ENCODE assay signal across 1 cellular context in genomic region chr10:116838143-116838725, GRCh38.
TF ChIP-seq lines count a peak whose summit lies in the region.

No MANE protein-coding gene starts in this region.

TF ChIP-seq in GM12878, 131 proteins besides CTCF, POLR2A, EP300 and RAD21 (continued from another document):
- TF ChIP-seq DPF2 (IDR thresholded peaks at IDR 0.05) (peak; percentile 79), IKZF2 (IDR thresholded peaks at IDR 0.05) (peak; percentile 66 to 78; a peak in 3 of 4 replicates), MTA2 (IDR thresholded peaks at IDR 0.05; ENCODE audit: low read depth) (peak; percentile 75), PAX8 (IDR thresholded peaks at IDR 0.05) (no peak), BMI1 (IDR thresholded peaks at IDR 0.05; ENCODE audit: borderline replicate concordance) (no peak), E2F4 (IDR thresholded peaks at IDR 0.05; ENCODE audit: low read depth, low read length) (no peak), YY1 (IDR thresholded peaks at IDR 0.05; ENCODE audit: low read depth, low read length) (no peak), CREM (IDR thresholded peaks at IDR 0.05; ENCODE audit: low read depth) (no peak), JUNB (IDR thresholded peaks at IDR 0.05) (no peak), POLR2AphosphoS5 (IDR thresholded peaks at IDR 0.05; ENCODE audit: low read length) (no peak), CBX3 (IDR thresholded peaks at IDR 0.05; ENCODE audit: borderline replicate concordance, low read depth) (no peak), IRF4 (IDR thresholded peaks at IDR 0.05; ENCODE audit: low read depth, low read length) (peak; percentile 70; the same call in 1 of the 2 replicates), ZNF24 (IDR thresholded peaks at IDR 0.05) (peak; percentile 76), ZNF384 (IDR thresholded peaks at IDR 0.05; ENCODE audit: borderline replicate concordance, low read depth, low read length) (no peak), CBX5 (IDR thresholded peaks at IDR 0.05; ENCODE audit: low read depth) (no peak), CREB1 (IDR thresholded peaks at IDR 0.05; ENCODE audit: low read depth) (no peak), HDAC2 (IDR thresholded peaks at IDR 0.05) (no peak), IKZF1 (conservative IDR thresholded peaks at IDR 0.05) (peak; percentile 60; the same call in 1 of the 2 replicates), RUNX3 (IDR thresholded peaks at IDR 0.05; ENCODE audit: low read length) (peak; percentile 55; the same call in 1 of the 2 replicates), ZSCAN29 (IDR thresholded peaks at IDR 0.05) (no peak), POU2F2 (IDR thresholded peaks at IDR 0.05; ENCODE audit: borderline replicate concordance, low read depth, low read length) (no peak), SPI1 (IDR thresholded peaks at IDR 0.05; ENCODE audit: borderline replicate concordance, insufficient read depth, low read depth, low read length) (peak; percentile 95), TCF7 (IDR thresholded peaks at IDR 0.05; ENCODE audit: borderline replicate concordance) (no peak), RCOR1 (conservative IDR thresholded peaks at IDR 0.05; ENCODE audit: low read depth, low read length) (no peak)
- TF ChIP-seq, protein P1, sequence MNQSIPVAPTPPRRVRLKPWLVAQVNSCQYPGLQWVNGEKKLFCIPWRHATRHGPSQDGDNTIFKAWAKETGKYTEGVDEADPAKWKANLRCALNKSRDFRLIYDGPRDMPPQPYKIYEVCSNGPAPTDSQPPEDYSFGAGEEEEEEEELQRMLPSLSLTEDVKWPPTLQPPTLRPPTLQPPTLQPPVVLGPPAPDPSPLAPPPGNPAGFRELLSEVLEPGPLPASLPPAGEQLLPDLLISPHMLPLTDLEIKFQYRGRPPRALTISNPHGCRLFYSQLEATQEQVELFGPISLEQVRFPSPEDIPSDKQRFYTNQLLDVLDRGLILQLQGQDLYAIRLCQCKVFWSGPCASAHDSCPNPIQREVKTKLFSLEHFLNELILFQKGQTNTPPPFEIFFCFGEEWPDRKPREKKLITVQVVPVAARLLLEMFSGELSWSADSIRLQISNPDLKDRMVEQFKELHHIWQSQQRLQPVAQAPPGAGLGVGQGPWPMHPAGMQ (IDR thresholded peaks at IDR 0.05; ENCODE audit: borderline replicate concordance): no peak
